ENCODE assay signal across 1 cellular context in genomic region chr9:136245194-136246150, GRCh38.
A peak's percentile ranks its signal among the peaks of the same experiment; 100 is the strongest.
TF ChIP-seq lines count a peak whose summit lies in the region.

TSS of gene QSOX2 (minus strand) at chr9:136245812. CDS start at chr9:136245803, 9 bp downstream.

TF ChIP-seq in K562, 482 proteins besides CTCF, POLR2A, EP300 and RAD21 (continued from another document and continues in another):
- TF ChIP-seq ZNF280B (CRISPR knock-in tag; IDR thresholded peaks at IDR 0.05) = no peak
- TF ChIP-seq PRPF4 (IDR thresholded peaks at IDR 0.05; ENCODE audit: insufficient read depth, low read depth, low read length, poor library complexity, severe bottlenecking) = no peak
- TF ChIP-seq SMARCB1 (IDR thresholded peaks at IDR 0.05; ENCODE audit: insufficient read length, low read depth) = no peak
- TF ChIP-seq PHF8 (IDR thresholded peaks at IDR 0.05; ENCODE audit: borderline replicate concordance, low read length) = peak; percentile 69; the same call in 1 of the 2 replicates
- no peak for TF ChIP-seq OTX1 (CRISPR knock-in tag; IDR thresholded peaks at IDR 0.05)
- no peak for TF ChIP-seq HNRNPL (IDR thresholded peaks at IDR 0.05; ENCODE audit: low read depth, low read length)
- peak; percentile 52 for TF ChIP-seq ZNF592 (IDR thresholded peaks at IDR 0.05)
- TF ChIP-seq THRAP3 (IDR thresholded peaks at IDR 0.05; ENCODE audit: borderline replicate concordance) = no peak
- TF ChIP-seq WHSC1 (IDR thresholded peaks at IDR 0.05; ENCODE audit: low read length) = no peak
- TF ChIP-seq MNT (conservative IDR thresholded peaks at IDR 0.05) = peak; percentile 90 to 96
- peak; percentile 97 for TF ChIP-seq ARID4B (CRISPR knock-in tag; IDR thresholded peaks at IDR 0.05)
- no peak for TF ChIP-seq ZNF655 (CRISPR knock-in tag; IDR thresholded peaks at IDR 0.05)
- peak; percentile 75 for TF ChIP-seq NR2C1 (IDR thresholded peaks at IDR 0.05)
- TF ChIP-seq NR2C1 (tag; IDR thresholded peaks at IDR 0.05) = peak; percentile 70; the same call in 1 of the 2 replicates
- no peak for TF ChIP-seq BCL6 (CRISPR knock-in tag; IDR thresholded peaks at IDR 0.05)
- TF ChIP-seq ZNF408 (CRISPR knock-in tag; IDR thresholded peaks at IDR 0.05; ENCODE audit: low read depth) = no peak
- TF ChIP-seq HDAC2 (IDR thresholded peaks at IDR 0.05) = no peak
- no peak for TF ChIP-seq IRF9 (tag; IDR thresholded peaks at IDR 0.05)
- no peak for TF ChIP-seq ZNF318 (IDR thresholded peaks at IDR 0.05; ENCODE audit: borderline replicate concordance in 1 of 2, low read depth in 1 of 2)
- TF ChIP-seq HEY1 (CRISPR knock-in tag; IDR thresholded peaks at IDR 0.05; ENCODE audit: borderline replicate concordance) = no peak
- TF ChIP-seq CLOCK (CRISPR knock-in tag; IDR thresholded peaks at IDR 0.05; ENCODE audit: borderline replicate concordance) = no peak
- TF ChIP-seq NR1H2 (CRISPR knock-in tag; IDR thresholded peaks at IDR 0.05) = no peak
